In genomic region chr2:65390134-65390533, GRCh38 we compare ENCODE assay signal across 9 cellular contexts. TPM values are rescaled to one million over a fixed set of nuclear protein-coding genes. Genes with fewer than 3 reads are reported as not detected.
DNase-seq lines count a peak whose midpoint lies in the region; ATAC-seq and TF ChIP-seq lines count a peak whose summit lies in the region.
"Had no signal": no experiment of that assay in that cellular context is flagged by ENCODE, and none has a peak within 500 bp of the region (broad histone marks: within the 10 kb centered on the region; RNA-seq: fewer than 3 reads in every experiment).

No MANE protein-coding gene starts in this region.

- peaks cover 65% of the 10 kb centered on the region for H3K4me1 Mint-ChIP-seq in MCF 10A (ENCODE audit: insufficient read depth, unreplicated experiment)
- no peaks in the 10 kb centered on the region for H3K4me1 Mint-ChIP-seq in CD8-positive, alpha-beta T cell (ENCODE audit: low read depth)

- intact Hi-C loops in MCF 10A (cut with micrococcal nuclease) (no loop called here), tibial artery (cut with DNase I; ENCODE audit: low total_unique reads) (no loop called here)
- intact Hi-C loops in CD8-positive, alpha-beta T cell (cut with DNase I, micrococcal nuclease): no loop called here

- no peak overlapping the region for H2AFZ ChIP-seq in smooth muscle cell (ENCODE audit: low read depth)

- WGBS in smooth muscle cell (ENCODE audit: low lambda C conversion rate): 94% methylated on average over 6 of the region's 6 CpGs

- H3K9me3 Mint-ChIP-seq in MCF 10A (ENCODE audit: unreplicated experiment): no peaks in the 10 kb centered on the region
- H3K9me3 Mint-ChIP-seq in CD8-positive, alpha-beta T cell: no peaks in the 10 kb centered on the region

- no peaks in the 10 kb centered on the region for H3F3A ChIP-seq in smooth muscle cell (ENCODE audit: low read depth)

- H3K27ac Mint-ChIP-seq in MCF 10A (ENCODE audit: low read depth, unreplicated experiment): peak overlapping the region; percentile 70
- H3K27ac Mint-ChIP-seq in CD8-positive, alpha-beta T cell: no peak overlapping the region

- CTCF ChIA-PET in MCF 10A (lab: Yijun Ruan, JAX): no interaction called here
- CTCF ChIA-PET in CD8-positive, alpha-beta T cell (lab: Charles Lee): interaction anchor here (1.4 kb wide), 1 partner anchor 125 kb away, joined by 3 read pairs; no protein-coding TSS in a partner anchor

- no peaks in the 10 kb centered on the region for H3K9me3 ChIP-seq in CD8-positive, alpha-beta T cell (ENCODE audit: low read length)
- no peaks in the 10 kb centered on the region for H3K9me3 ChIP-seq in tibial artery
- H3K9me3 ChIP-seq in smooth muscle cell (replicated peaks; ENCODE audit: low read depth): no peaks in the 10 kb centered on the region

- no TSS peak for BruUV-seq in MCF 10A (replicated peaks; lab: Mats Ljungman, UMichigan)

- H3K4me3 ChIP-seq in CD8-positive, alpha-beta T cell (ENCODE audit: low read depth, low read length): no peak overlapping the region
- no peak overlapping the region for H3K4me3 ChIP-seq in tibial artery
- H3K4me3 ChIP-seq in smooth muscle cell: no peak overlapping the region
- H3K4me3 ChIP-seq: SK-N-MC had no signal

- no peaks in the 10 kb centered on the region for H3K36me3 ChIP-seq in CD8-positive, alpha-beta T cell (ENCODE audit: insufficient read depth, low read length)
- H3K36me3 ChIP-seq in tibial artery (no peaks in the 10 kb centered on the region), smooth muscle cell (ENCODE audit: low read depth) (no peaks in the 10 kb centered on the region)

- H3K27me3 Mint-ChIP-seq in MCF 10A (ENCODE audit: insufficient read depth, unreplicated experiment): no peaks in the 10 kb centered on the region
- no peaks in the 10 kb centered on the region for H3K27me3 Mint-ChIP-seq in CD8-positive, alpha-beta T cell (ENCODE audit: low read depth)

- H4K20me1 ChIP-seq in smooth muscle cell (ENCODE audit: low read depth): peaks cover 100% of the 10 kb centered on the region

- H3K79me2 ChIP-seq in smooth muscle cell (ENCODE audit: low read depth): peaks cover 99% of the 10 kb centered on the region

- H3K36me3 Mint-ChIP-seq in MCF 10A (ENCODE audit: insufficient read depth, unreplicated experiment): peaks cover 6% of the 10 kb centered on the region
- H3K36me3 Mint-ChIP-seq in CD8-positive, alpha-beta T cell: no peaks in the 10 kb centered on the region

- H3K4me3 Mint-ChIP-seq in MCF 10A (ENCODE audit: unreplicated experiment): no peak overlapping the region
- H3K4me3 Mint-ChIP-seq in CD8-positive, alpha-beta T cell: no peak overlapping the region

- no peak overlapping the region for H3K27ac ChIP-seq in CD8-positive, alpha-beta T cell (ENCODE audit: low read depth, low read length)
- H3K27ac ChIP-seq in tibial artery (no peak overlapping the region), smooth muscle cell (ENCODE audit: low read depth) (no peak overlapping the region)
- H3K27ac ChIP-seq: SK-N-MC had no signal

- no peaks in the 10 kb centered on the region for H3K4me1 ChIP-seq in CD8-positive, alpha-beta T cell (ENCODE audit: insufficient read depth, low read length)
- peaks cover 0 to 27% (median 8%) of the 10 kb centered on the region in 4 donors for H3K4me1 ChIP-seq in tibial artery
- H3K4me1 ChIP-seq in smooth muscle cell (ENCODE audit: low read depth): no peaks in the 10 kb centered on the region

- no peaks in the 10 kb centered on the region for H3K27me3 ChIP-seq in CD8-positive, alpha-beta T cell (ENCODE audit: insufficient read depth, low read length)
- H3K27me3 ChIP-seq in tibial artery: no peaks in the 10 kb centered on the region
- no peaks in the 10 kb centered on the region for H3K27me3 ChIP-seq in smooth muscle cell (ENCODE audit: low read depth)

- TF ChIP-seq CTCF in GM10266 (IDR thresholded peaks at IDR 0.05; ENCODE audit: control insufficient read depth, insufficient read depth, low read depth, missing control alignments) (no peak), MCF 10A (IDR thresholded peaks at IDR 0.05; ENCODE audit: unreplicated experiment) (no peak), tibial artery (IDR thresholded peaks at IDR 0.05) (no peak), smooth muscle cell (IDR thresholded peaks at IDR 0.05; ENCODE audit: borderline replicate concordance, insufficient read depth, poor library complexity, severe bottlenecking) (no peak)
- TF ChIP-seq CTCF in CD8-positive, alpha-beta T cell (IDR thresholded peaks at IDR 0.05): no peak

- peak; percentile 58 for DNase-seq in GM10266 (ENCODE audit: extremely low spot score)
- DNase-seq in MCF 10A (ENCODE audit: unreplicated experiment): no peak
- no peak for DNase-seq in CD8-positive, alpha-beta T cell
- no peak for DNase-seq in tibial artery
- no peak for DNase-seq in cerebellum (ENCODE audit: low spot score)
- DNase-seq in smooth muscle cell (lab: John Stamatoyannopoulos, UW; ENCODE audit: unreplicated experiment): no peak

- no peak overlapping the region for H3K4me2 ChIP-seq in smooth muscle cell

- POLR2A ChIA-PET in MCF 10A (lab: Yijun Ruan, JAX): interaction anchor here (1.4 to 4.6 kb wide), 5 partner anchors 10 to 70 kb away, joined by 3 to 51 read pairs (median 12); no protein-coding TSS in a partner anchor
- POLR2A ChIA-PET in CD8-positive, alpha-beta T cell (lab: Charles Lee): no interaction called here

- H3K9ac ChIP-seq in smooth muscle cell (ENCODE audit: low read depth): no peak overlapping the region

- ATAC-seq in GM19372 (IDR thresholded peaks at IDR 0.05; ENCODE audit: low read depth, unreplicated experiment): peak; percentile 87
- ATAC-seq in HG03103 (IDR thresholded peaks at IDR 0.05; ENCODE audit: low read depth, unreplicated experiment): peak; percentile 61
- no peak for ATAC-seq in CD8-positive, alpha-beta T cell

RNA-seq across cellular contexts. Expression of gene SPRED2, which starts 42.3 kb away (rescaled TPM):
- total RNA-seq in MCF 10A (2022): 38.1 and 38.6 TPM in 2 replicates
- 1 to 10 TPM; 2.3 to 2.5 TPM for total RNA-seq in CD8-positive, alpha-beta T cell
- total RNA-seq in cerebellum: 16.3 TPM
- 18.3 and 21.3 TPM in 2 replicates for total RNA-seq in smooth muscle cell
- 23.0 and 23.7 TPM in 2 replicates for polyA plus RNA-seq in smooth muscle cell
